1 cellular context compared by ENCODE assay signal in genomic region chr22:21945453-21946261, GRCh38.
TF ChIP-seq lines count a peak whose summit lies in the region.

No MANE protein-coding gene starts in this region.

TF ChIP-seq in WTC11, 78 proteins besides CTCF, POLR2A, EP300 and RAD21 (continued from another document):
- TF ChIP-seq ATF2 (CRISPR knock-in tag; IDR thresholded peaks at IDR 0.05; ENCODE audit: borderline replicate concordance, low read depth) = no peak
- no peak for TF ChIP-seq ZNF219 (CRISPR knock-in tag; IDR thresholded peaks at IDR 0.05; ENCODE audit: borderline replicate concordance)
- TF ChIP-seq FOXP1 (CRISPR knock-in tag; IDR thresholded peaks at IDR 0.05; ENCODE audit: borderline replicate concordance) = no peak
- TF ChIP-seq MXD4 (CRISPR knock-in tag; IDR thresholded peaks at IDR 0.05; ENCODE audit: borderline replicate concordance) = no peak
- TF ChIP-seq SOX15 (CRISPR knock-in tag; IDR thresholded peaks at IDR 0.05) = no peak
- no peak for TF ChIP-seq ZNF121 (CRISPR knock-in tag; IDR thresholded peaks at IDR 0.05)
- no peak for TF ChIP-seq JUN (CRISPR knock-in tag; IDR thresholded peaks at IDR 0.05)
- no peak for TF ChIP-seq MYBL2 (CRISPR knock-in tag; IDR thresholded peaks at IDR 0.05)
- TF ChIP-seq CBFB (CRISPR knock-in tag; IDR thresholded peaks at IDR 0.05; ENCODE audit: low read depth) = no peak
- TF ChIP-seq OVOL2 (CRISPR knock-in tag; IDR thresholded peaks at IDR 0.05; ENCODE audit: borderline replicate concordance) = no peak
- TF ChIP-seq MLX (CRISPR knock-in tag; IDR thresholded peaks at IDR 0.05) = no peak
- TF ChIP-seq SMAD3 (CRISPR knock-in tag; IDR thresholded peaks at IDR 0.05; ENCODE audit: borderline replicate concordance) = no peak
- TF ChIP-seq JAZF1 (CRISPR knock-in tag; IDR thresholded peaks at IDR 0.05) = no peak
